8 cellular contexts compared by ENCODE assay signal in genomic region chr2:195533771-195534642, GRCh38.
A peak's percentile ranks its signal among the peaks of the same experiment; 100 is the strongest.
DNase-seq lines count a peak whose midpoint lies in the region; ATAC-seq and TF ChIP-seq lines count a peak whose summit lies in the region.

No MANE protein-coding gene starts in this region.

- H3K27me3 Mint-ChIP-seq in activated B cell treated with CpG ODN at 0.5 μM for 24 hours: no peaks in the 10 kb centered on the region

- dilution Hi-C loops in mammary epithelial cell (cut with HindIII; ENCODE audit: low sequenced_read_pairs): no loop called here

- H3K27me3 ChIP-seq in mammary epithelial cell (ENCODE audit: insufficient read depth, low read length): no peaks in the 10 kb centered on the region
- no peaks in the 10 kb centered on the region for H3K27me3 ChIP-seq in mucosa of rectum (ENCODE audit: control insufficient read depth in 2 of 2, insufficient read depth in 2 of 2, low read length in 2 of 2)

- intact Hi-C loops in activated B cell treated with CpG ODN at 0.5 μM for 24 hours (cut with micrococcal nuclease): loop anchor here (1.0 to 5.0 kb wide), 3 partner anchors 43 to 534 kb away; partner anchors contain the start of gene DNAH7
- intact Hi-C loops in mammary epithelial cell (cut with micrococcal nuclease): loop anchor here (1.0 kb wide), 2 partner anchors 27 to 122 kb away; no protein-coding TSS in a partner anchor

- H3K9ac ChIP-seq in mammary epithelial cell (ENCODE audit: insufficient read depth, low read length) (peak overlapping the region; percentile 52), mucosa of rectum (ENCODE audit: low read depth in 1 of 2, low read length in 2 of 2) (no peak overlapping the region)

- H2AFZ ChIP-seq in mammary epithelial cell (ENCODE audit: low read depth, low read length): peak overlapping the region; percentile 62

- 2% methylated on average over 7 of the region's 8 CpGs for WGBS in mammary epithelial cell (ENCODE audit: low coverage, missing lambda C conversion rate)

- H3K27ac Mint-ChIP-seq in activated B cell treated with CpG ODN at 0.5 μM for 24 hours: peak overlapping the region; percentile 97

- H4K20me1 ChIP-seq in mammary epithelial cell (ENCODE audit: insufficient read depth, low read length): no peaks in the 10 kb centered on the region

- H3K4me3 ChIP-seq in mammary epithelial cell (replicated peaks in 1 of 3; ENCODE audit: insufficient read depth in 1 of 3, low read depth in 2 of 3, low read length in 3 of 3): no peak overlapping the region
- no peak overlapping the region for H3K4me3 ChIP-seq in mucosa of rectum (ENCODE audit: low read length in 2 of 2)

- CTCF ChIA-PET in activated B cell treated with CpG ODN at 0.5 μM for 24 hours (lab: Charles Lee) (interaction anchor here (0.9 to 6.1 kb wide), 14 partner anchors 17 to 534 kb away, joined by 3 to 61 read pairs (median 4); partner anchors contain the start of genes DNAH7 and SLC39A10), mammary epithelial cell (lab: Charles Lee; ENCODE audit: low non-redundant PET) (no interaction called here)

- peak overlapping the region; percentile 81 for H3K4me2 ChIP-seq in mammary epithelial cell (ENCODE audit: insufficient read depth, low read depth, low read length)

- H3K36me3 ChIP-seq in mammary epithelial cell (ENCODE audit: insufficient read depth, low read length) (no peaks in the 10 kb centered on the region), mucosa of rectum (ENCODE audit: control insufficient read depth in 2 of 2, insufficient read depth in 2 of 2, low read length in 2 of 2) (no peaks in the 10 kb centered on the region)

- H3K27ac ChIP-seq in mammary epithelial cell (ENCODE audit: insufficient read depth, low read depth, low read length) (peak overlapping the region; percentile 56), mucosa of rectum (ENCODE audit: low read depth in 2 of 2, low read length in 2 of 2) (peak overlapping the region; percentile 1 to 28)

- H3K79me2 ChIP-seq in mammary epithelial cell (ENCODE audit: insufficient read depth, low read length): no peaks in the 10 kb centered on the region

- H3K4me3 Mint-ChIP-seq in activated B cell treated with CpG ODN at 0.5 μM for 24 hours: peak overlapping the region; percentile 66

- in situ Hi-C loops in mammary epithelial cell (cut with MboI; ENCODE audit: low sequenced_read_pairs in 2 of 2): no loop called here

- H3K36me3 Mint-ChIP-seq in activated B cell treated with CpG ODN at 0.5 μM for 24 hours (ENCODE audit: low read depth): no peaks in the 10 kb centered on the region

- ATAC-seq in GM18508 (IDR thresholded peaks at IDR 0.05; ENCODE audit: insufficient read depth, unreplicated experiment): peak; percentile 47
- ATAC-seq in HG03460 (IDR thresholded peaks at IDR 0.05; ENCODE audit: unreplicated experiment): peak; percentile 52
- ATAC-seq in activated B cell treated with CpG ODN at 0.5 μM for 24 hours (ENCODE audit: low read depth): peak; percentile 73
- ATAC-seq in HG03097 (IDR thresholded peaks at IDR 0.05; ENCODE audit: low FRiP score, unreplicated experiment): no peak
- no peak for ATAC-seq in HG03469 (IDR thresholded peaks at IDR 0.05; ENCODE audit: unreplicated experiment)

- peak; percentile 28 for DNase-seq in activated B cell treated with CpG ODN at 0.5 μM for 24 hours
- DNase-seq in mammary epithelial cell: peak; percentile 84
- DNase-seq in stimulated activated CD8-positive, alpha-beta memory T cell treated with anti-CD3 and anti-CD28 coated beads, Interleukin-7, amount 100 ng/mL, for 48 hours (ENCODE audit: extremely low read depth in 1 of 2, low read depth in 1 of 2): peak; percentile 26 to 74

- H3K4me1 Mint-ChIP-seq in activated B cell treated with CpG ODN at 0.5 μM for 24 hours: peaks cover 72% of the 10 kb centered on the region

- TF ChIP-seq CTCF in activated B cell treated with CpG ODN at 0.5 μM for 24 hours (IDR thresholded peaks at IDR 0.05): no peak
- peak in 1 of 2 donors; percentile 25 for TF ChIP-seq CTCF in mammary epithelial cell (conservative IDR thresholded peaks at IDR 0.05 in 1 of 2, IDR thresholded peaks at IDR 0.05 in 1 of 2; ENCODE audit: extremely low read depth in 1 of 2, insufficient read depth in 1 of 2, low read depth in 1 of 2, low read length in 2 of 2)

- POLR2A ChIA-PET in activated B cell treated with CpG ODN at 0.5 μM for 24 hours (lab: Charles Lee): interaction anchor here (0.7 to 9.4 kb wide), 16 partner anchors 9 to 726 kb away, joined by 3 to 126 read pairs (median 4); partner anchors contain the start of gene SLC39A10

- H3K4me1 ChIP-seq in mammary epithelial cell (ENCODE audit: insufficient read depth, low read length) (peaks cover 19% of the 10 kb centered on the region), mucosa of rectum (ENCODE audit: control insufficient read depth in 2 of 2, insufficient read depth in 2 of 2, low read length in 2 of 2) (peaks cover 0 to 3% of the 10 kb centered on the region in 2 donors)

- no peaks in the 10 kb centered on the region for H3K9me3 ChIP-seq in mammary epithelial cell (replicated peaks; ENCODE audit: insufficient read depth, low read length)
- H3K9me3 ChIP-seq in mucosa of rectum (ENCODE audit: control insufficient read depth in 2 of 2, low read length in 2 of 2): no peaks in the 10 kb centered on the region

- BruUV-seq in mammary epithelial cell (replicated peaks; lab: Mats Ljungman, UMichigan): no TSS peak

- H3K9me3 Mint-ChIP-seq in activated B cell treated with CpG ODN at 0.5 μM for 24 hours: peaks cover under 1% of the 10 kb centered on the region

Comparison
In these comparisons a context has a peak if more than half of its experiments do, and no peak if none do; other contexts are left out.
1. ATAC-seq: peak in GM18508 (single experiment), HG03460 (single experiment) and activated B cell treated with CpG ODN at 0.5 μM for 24 hours (single experiment); none in HG03097 (single experiment) and HG03469 (single experiment).
2. DNase-seq: peak in every context shown above with its lines; median percentile 84 in mammary epithelial cell; 50 in stimulated activated CD8-positive, alpha-beta memory T cell treated with anti-CD3 and anti-CD28 coated beads, Interleukin-7, amount 100 ng/mL, for 48 hours; 28 in activated B cell treated with CpG ODN at 0.5 μM for 24 hours.